8 cellular contexts compared by ENCODE assay signal in genomic region chr7:101953248-101953819, GRCh38.
DNase-seq lines count a peak whose midpoint lies in the region; ATAC-seq and TF ChIP-seq lines count a peak whose summit lies in the region.

No MANE protein-coding gene starts in this region.

- H3K27ac ChIP-seq in HEK293 (ENCODE audit: extremely low read depth, low read depth, low read length) (no peak overlapping the region), adipose tissue (ENCODE audit: low read depth, low read length) (peak overlapping the region; percentile 11)

- DNase-seq in Caco-2 (no peak), NCI-H146 treated with DMSO at 0.1 percent for 48 hours (lab: John Stamatoyannopoulos, UW; ENCODE audit: unreplicated experiment) (no peak), COLO829 (ENCODE audit: low spot score) (no peak)
- DNase-seq in activated effector memory CD4-positive, alpha-beta T cell treated with anti-CD3 and anti-CD28 coated beads, Interleukin-2, amount 50 U/mL, for 16 hours = no peak

- no peak for TF ChIP-seq CTCF in Caco-2 (IDR thresholded peaks at IDR 0.05; ENCODE audit: insufficient read depth in 1 of 2, low read depth in 1 of 2, low read length in 1 of 2, severe bottlenecking in 1 of 2, unreplicated experiment in 1 of 2)
- no peak for TF ChIP-seq CTCF in HEK293 (tag by site-specific recombination; IDR thresholded peaks at IDR 0.05)

- ATAC-seq in GM19397 (IDR thresholded peaks at IDR 0.05; ENCODE audit: unreplicated experiment) = no peak

- H3K27ac Mint-ChIP-seq in Caco-2 (ENCODE audit: unreplicated experiment) = peak overlapping the region; percentile 66

- no peaks in the 10 kb centered on the region for H3K9me3 ChIP-seq in Caco-2
- no peaks in the 10 kb centered on the region for H3K9me3 ChIP-seq in HEK293 (ENCODE audit: control insufficient read depth, insufficient read depth, low read depth, low read length)
- H3K9me3 ChIP-seq in mucosa of stomach (ENCODE audit: control insufficient read depth, low read length) = no peaks in the 10 kb centered on the region

- peaks cover 59% of the 10 kb centered on the region for H3K36me3 Mint-ChIP-seq in Caco-2 (ENCODE audit: insufficient read depth, unreplicated experiment)

- POLR2A ChIA-PET in Caco-2 (lab: Charles Lee) = no interaction called here
- POLR2A ChIA-PET in HEK293 (lab: Yijun Ruan, JAX) = interaction anchor here (0.6 kb wide), 1 partner anchor 1850 kb away, joined by 11 read pairs; no protein-coding TSS in a partner anchor

- peaks cover 5% of the 10 kb centered on the region for H3K4me1 ChIP-seq in Caco-2
- H3K4me1 ChIP-seq in HEK293 (ENCODE audit: control insufficient read depth, insufficient read depth, low read length) = 0 out of 2 replicates have a peak, but pooled peaks cover 2% of the 10 kb centered on the region
- H3K4me1 ChIP-seq in mucosa of stomach (ENCODE audit: control insufficient read depth, insufficient read depth, low read length) = peaks cover 36% of the 10 kb centered on the region

- CTCF ChIA-PET in Caco-2 (lab: Charles Lee) = no interaction called here
- CTCF ChIA-PET in HEK293 (lab: Yijun Ruan, JAX) = no interaction called here

- H3K4me1 Mint-ChIP-seq in Caco-2 (ENCODE audit: low read depth, unreplicated experiment) = peaks cover 13% of the 10 kb centered on the region

- peaks cover 3% of the 10 kb centered on the region for H3K36me3 ChIP-seq in Caco-2 (ENCODE audit: control insufficient read depth, insufficient read depth, low read length)
- no peaks in the 10 kb centered on the region for H3K36me3 ChIP-seq in HEK293 (ENCODE audit: control insufficient read depth in 2 of 2, insufficient read depth in 1 of 2, low read length in 2 of 2)
- no peaks in the 10 kb centered on the region for H3K36me3 ChIP-seq in mucosa of stomach (ENCODE audit: control insufficient read depth, insufficient read depth, low read length)

- intact Hi-C loops in Caco-2 (cut with micrococcal nuclease; ENCODE audit: unreplicated experiment) = no loop called here

- H3K9ac ChIP-seq in mucosa of stomach (ENCODE audit: low read length) = peak overlapping the region; percentile 47

- BruUV-seq in Caco-2 (replicated peaks; lab: Mats Ljungman, UMichigan) = no TSS peak

- H3K9me3 Mint-ChIP-seq in Caco-2 (ENCODE audit: unreplicated experiment) = no peaks in the 10 kb centered on the region

- WGBS in adipose tissue, 3 donors = 49 to 88% (median 51%) methylated on average over 14 of the region's 14 CpGs

- H3K27me3 Mint-ChIP-seq in Caco-2 (ENCODE audit: insufficient read depth, unreplicated experiment) = no peaks in the 10 kb centered on the region

- no peak overlapping the region for H3K4me3 ChIP-seq in Caco-2 (ENCODE audit: low read depth, low read length)
- H3K4me3 ChIP-seq in HEK293 (ENCODE audit: low read depth, low read length) = no peak overlapping the region
- H3K4me3 ChIP-seq in mucosa of stomach (ENCODE audit: low read length) = no peak overlapping the region

- H3K4me3 Mint-ChIP-seq in Caco-2 (ENCODE audit: unreplicated experiment) = no peak overlapping the region

- H3K27me3 ChIP-seq in Caco-2 (replicated peaks; ENCODE audit: control insufficient read depth, insufficient read depth, low read length) (no peaks in the 10 kb centered on the region), mucosa of stomach (ENCODE audit: control insufficient read depth, insufficient read depth, low read length) (no peaks in the 10 kb centered on the region)

TF ChIP-seq in HEK293, 187 proteins besides CTCF, POLR2A, EP300 and RAD21:
- TF ChIP-seq SP7 (tag by site-specific recombination; IDR thresholded peaks at IDR 0.05) (peak; percentile 74), ZNF488 (tag by site-specific recombination; IDR thresholded peaks at IDR 0.05) (no peak)
